ENCODE assay signal across 2 cellular contexts in the genomic region with DNA sequence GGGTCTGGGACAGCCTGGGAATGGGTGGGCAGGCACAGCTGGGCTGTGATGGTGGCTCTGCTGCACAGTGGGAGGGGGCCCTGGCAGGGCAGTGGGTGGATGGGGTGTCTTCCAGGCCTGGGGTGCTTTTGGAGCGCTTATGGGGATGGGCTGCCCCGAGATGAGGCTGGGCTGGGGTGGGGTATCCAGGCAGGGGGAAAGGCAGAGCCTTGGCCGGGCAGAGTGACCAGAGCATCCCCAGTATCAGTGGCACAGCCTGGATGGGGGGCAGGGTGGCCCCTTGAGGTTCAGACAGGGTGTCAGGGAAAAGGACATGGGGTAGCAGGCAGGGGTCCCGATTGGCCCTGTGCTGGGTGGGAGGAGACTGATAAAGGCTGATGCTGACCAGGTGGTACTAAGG.
TF ChIP-seq lines count a peak whose summit lies in the region.

No MANE protein-coding gene starts in this region.

TF ChIP-seq in SK-N-SH, 30 proteins besides CTCF, POLR2A, EP300 and RAD21 (continued from another document):
- TF ChIP-seq, protein P1, sequence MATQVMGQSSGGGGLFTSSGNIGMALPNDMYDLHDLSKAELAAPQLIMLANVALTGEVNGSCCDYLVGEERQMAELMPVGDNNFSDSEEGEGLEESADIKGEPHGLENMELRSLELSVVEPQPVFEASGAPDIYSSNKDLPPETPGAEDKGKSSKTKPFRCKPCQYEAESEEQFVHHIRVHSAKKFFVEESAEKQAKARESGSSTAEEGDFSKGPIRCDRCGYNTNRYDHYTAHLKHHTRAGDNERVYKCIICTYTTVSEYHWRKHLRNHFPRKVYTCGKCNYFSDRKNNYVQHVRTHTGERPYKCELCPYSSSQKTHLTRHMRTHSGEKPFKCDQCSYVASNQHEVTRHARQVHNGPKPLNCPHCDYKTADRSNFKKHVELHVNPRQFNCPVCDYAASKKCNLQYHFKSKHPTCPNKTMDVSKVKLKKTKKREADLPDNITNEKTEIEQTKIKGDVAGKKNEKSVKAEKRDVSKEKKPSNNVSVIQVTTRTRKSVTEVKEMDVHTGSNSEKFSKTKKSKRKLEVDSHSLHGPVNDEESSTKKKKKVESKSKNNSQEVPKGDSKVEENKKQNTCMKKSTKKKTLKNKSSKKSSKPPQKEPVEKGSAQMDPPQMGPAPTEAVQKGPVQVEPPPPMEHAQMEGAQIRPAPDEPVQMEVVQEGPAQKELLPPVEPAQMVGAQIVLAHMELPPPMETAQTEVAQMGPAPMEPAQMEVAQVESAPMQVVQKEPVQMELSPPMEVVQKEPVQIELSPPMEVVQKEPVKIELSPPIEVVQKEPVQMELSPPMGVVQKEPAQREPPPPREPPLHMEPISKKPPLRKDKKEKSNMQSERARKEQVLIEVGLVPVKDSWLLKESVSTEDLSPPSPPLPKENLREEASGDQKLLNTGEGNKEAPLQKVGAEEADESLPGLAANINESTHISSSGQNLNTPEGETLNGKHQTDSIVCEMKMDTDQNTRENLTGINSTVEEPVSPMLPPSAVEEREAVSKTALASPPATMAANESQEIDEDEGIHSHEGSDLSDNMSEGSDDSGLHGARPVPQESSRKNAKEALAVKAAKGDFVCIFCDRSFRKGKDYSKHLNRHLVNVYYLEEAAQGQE (IDR thresholded peaks at IDR 0.05; ENCODE audit: low read depth, low read length): no peak
- no peak for TF ChIP-seq YY1 (IDR thresholded peaks at IDR 0.05; ENCODE audit: low read depth)
- TF ChIP-seq, protein P2, sequence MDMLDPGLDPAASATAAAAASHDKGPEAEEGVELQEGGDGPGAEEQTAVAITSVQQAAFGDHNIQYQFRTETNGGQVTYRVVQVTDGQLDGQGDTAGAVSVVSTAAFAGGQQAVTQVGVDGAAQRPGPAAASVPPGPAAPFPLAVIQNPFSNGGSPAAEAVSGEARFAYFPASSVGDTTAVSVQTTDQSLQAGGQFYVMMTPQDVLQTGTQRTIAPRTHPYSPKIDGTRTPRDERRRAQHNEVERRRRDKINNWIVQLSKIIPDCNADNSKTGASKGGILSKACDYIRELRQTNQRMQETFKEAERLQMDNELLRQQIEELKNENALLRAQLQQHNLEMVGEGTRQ (IDR thresholded peaks at IDR 0.05; ENCODE audit: borderline replicate concordance, low read depth, low read length): no peak
- no peak for TF ChIP-seq TAF1 (IDR thresholded peaks at IDR 0.05; ENCODE audit: borderline replicate concordance, low read depth, low read length)
- no peak for TF ChIP-seq TEAD4 (IDR thresholded peaks at IDR 0.05; ENCODE audit: borderline replicate concordance, insufficient read depth)
- no peak for TF ChIP-seq RFX5 (IDR thresholded peaks at IDR 0.05; ENCODE audit: low read length)

TF ChIP-seq in SK-N-SH treated with all-trans-retinoic acid at 6 μM for 48 hours, 23 proteins besides CTCF, POLR2A, EP300 and RAD21 (continued from another document):
- TF ChIP-seq ZFP30 (CRISPR knock-in tag; IDR thresholded peaks at IDR 0.05) (no peak), CSDC2 (CRISPR knock-in tag; IDR thresholded peaks at IDR 0.05) (no peak), RARB (CRISPR knock-in tag; IDR thresholded peaks at IDR 0.05) (no peak), ZNF8 (CRISPR knock-in tag; IDR thresholded peaks at IDR 0.05) (no peak), PPARA (CRISPR knock-in tag; IDR thresholded peaks at IDR 0.05; ENCODE audit: borderline replicate concordance) (no peak), ZNF70 (CRISPR knock-in tag; IDR thresholded peaks at IDR 0.05) (no peak), BACH2 (CRISPR knock-in tag; IDR thresholded peaks at IDR 0.05; ENCODE audit: borderline replicate concordance) (no peak)
- TF ChIP-seq, protein P3, sequence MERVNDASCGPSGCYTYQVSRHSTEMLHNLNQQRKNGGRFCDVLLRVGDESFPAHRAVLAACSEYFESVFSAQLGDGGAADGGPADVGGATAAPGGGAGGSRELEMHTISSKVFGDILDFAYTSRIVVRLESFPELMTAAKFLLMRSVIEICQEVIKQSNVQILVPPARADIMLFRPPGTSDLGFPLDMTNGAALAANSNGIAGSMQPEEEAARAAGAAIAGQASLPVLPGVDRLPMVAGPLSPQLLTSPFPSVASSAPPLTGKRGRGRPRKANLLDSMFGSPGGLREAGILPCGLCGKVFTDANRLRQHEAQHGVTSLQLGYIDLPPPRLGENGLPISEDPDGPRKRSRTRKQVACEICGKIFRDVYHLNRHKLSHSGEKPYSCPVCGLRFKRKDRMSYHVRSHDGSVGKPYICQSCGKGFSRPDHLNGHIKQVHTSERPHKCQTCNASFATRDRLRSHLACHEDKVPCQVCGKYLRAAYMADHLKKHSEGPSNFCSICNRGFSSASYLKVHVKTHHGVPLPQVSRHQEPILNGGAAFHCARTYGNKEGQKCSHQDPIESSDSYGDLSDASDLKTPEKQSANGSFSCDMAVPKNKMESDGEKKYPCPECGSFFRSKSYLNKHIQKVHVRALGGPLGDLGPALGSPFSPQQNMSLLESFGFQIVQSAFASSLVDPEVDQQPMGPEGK (CRISPR knock-in tag; IDR thresholded peaks at IDR 0.05; ENCODE audit: borderline replicate concordance): no peak
- TF ChIP-seq, protein P4, sequence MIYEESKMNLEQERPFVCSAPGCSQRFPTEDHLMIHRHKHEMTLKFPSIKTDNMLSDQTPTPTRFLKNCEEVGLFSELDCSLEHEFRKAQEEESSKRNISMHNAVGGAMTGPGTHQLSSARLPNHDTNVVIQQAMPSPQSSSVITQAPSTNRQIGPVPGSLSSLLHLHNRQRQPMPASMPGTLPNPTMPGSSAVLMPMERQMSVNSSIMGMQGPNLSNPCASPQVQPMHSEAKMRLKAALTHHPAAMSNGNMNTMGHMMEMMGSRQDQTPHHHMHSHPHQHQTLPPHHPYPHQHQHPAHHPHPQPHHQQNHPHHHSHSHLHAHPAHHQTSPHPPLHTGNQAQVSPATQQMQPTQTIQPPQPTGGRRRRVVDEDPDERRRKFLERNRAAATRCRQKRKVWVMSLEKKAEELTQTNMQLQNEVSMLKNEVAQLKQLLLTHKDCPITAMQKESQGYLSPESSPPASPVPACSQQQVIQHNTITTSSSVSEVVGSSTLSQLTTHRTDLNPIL (CRISPR knock-in tag; IDR thresholded peaks at IDR 0.05; ENCODE audit: low read depth): no peak
